Comparison of ENCODE assay signal across 10 cellular contexts in genomic region chr21:28793043-28793442, GRCh38.
A peak's percentile ranks its signal among the peaks of the same experiment; 100 is the strongest.
DNase-seq lines count a peak whose midpoint lies in the region; ATAC-seq and TF ChIP-seq lines count a peak whose summit lies in the region.
"Had no signal": no experiment of that assay in that cellular context is flagged by ENCODE, and none has a peak within 500 bp of the region (broad histone marks: within the 10 kb centered on the region; RNA-seq: fewer than 3 reads in every experiment).

No MANE protein-coding gene starts in this region.

- intact Hi-C loops in activated T-helper 1 cell treated with anti-CD3 and anti-CD28 coated beads, Interleukin-12 subunit alpha, Interleukin-12 subunit beta, Interleukin-2, Interleukin-4 antibody, amounts not matched to agents 30 ng/mL and 10 ng/mL and 1 ng/mL, durations not matched to agents 14 hours and 24 hours and 36 hours (cut with micrococcal nuclease): no loop called here
- intact Hi-C loops in spleen (cut with DNase I; ENCODE audit: low total_unique reads): no loop called here

- no peaks in the 10 kb centered on the region for H3K27me3 Mint-ChIP-seq in activated T-helper 1 cell treated with anti-CD3 and anti-CD28 coated beads, Interleukin-12 subunit alpha, Interleukin-12 subunit beta, Interleukin-2, Interleukin-4 antibody, amounts not matched to agents 30 ng/mL and 10 ng/mL and 1 ng/mL, durations not matched to agents 14 hours and 24 hours and 36 hours (ENCODE audit: insufficient read depth)

- H3K36me3 Mint-ChIP-seq in activated T-helper 1 cell treated with anti-CD3 and anti-CD28 coated beads, Interleukin-12 subunit alpha, Interleukin-12 subunit beta, Interleukin-2, Interleukin-4 antibody, amounts not matched to agents 30 ng/mL and 10 ng/mL and 1 ng/mL, durations not matched to agents 14 hours and 24 hours and 36 hours (ENCODE audit: low read depth): peaks cover 14% of the 10 kb centered on the region

- DNase-seq in NT2/D1 (ENCODE audit: low read depth, low spot score): peak; percentile 11
- no peak for DNase-seq in epithelial cell of proximal tubule (ENCODE audit: low read depth)
- DNase-seq in mesendoderm: peak; percentile 45
- DNase-seq in activated T-helper 1 cell treated with anti-CD3 and anti-CD28 coated beads, Interleukin-12 subunit alpha, Interleukin-12 subunit beta, Interleukin-2, Interleukin-4 antibody, amounts not matched to agents 30 ng/mL and 10 ng/mL and 1 ng/mL, durations not matched to agents 14 hours and 24 hours and 36 hours (ENCODE audit: low spot score): no peak
- DNase-seq in spleen: no peak
- DNase-seq: activated effector memory CD4-positive, alpha-beta T cell treated with Interleukin-2 at 50 U/mL for 16 hours; DND-41 had no signal

- H4K8ac ChIP-seq in mesendoderm (ENCODE audit: low read depth, low read length): no peak overlapping the region

- no peaks in the 10 kb centered on the region for H3K9me3 Mint-ChIP-seq in activated T-helper 1 cell treated with anti-CD3 and anti-CD28 coated beads, Interleukin-12 subunit alpha, Interleukin-12 subunit beta, Interleukin-2, Interleukin-4 antibody, amounts not matched to agents 30 ng/mL and 10 ng/mL and 1 ng/mL, durations not matched to agents 14 hours and 24 hours and 36 hours

- no peaks in the 10 kb centered on the region for H3K79me1 ChIP-seq in mesendoderm (ENCODE audit: low read length)

- no peak for ATAC-seq in HG02759 (IDR thresholded peaks at IDR 0.05; ENCODE audit: unreplicated experiment)
- ATAC-seq in GM18511 (IDR thresholded peaks at IDR 0.05; ENCODE audit: unreplicated experiment): no peak

- no peaks in the 10 kb centered on the region for H3K79me2 ChIP-seq in mesendoderm (ENCODE audit: control insufficient read depth, insufficient read depth, low read length)

- no peak for TF ChIP-seq POLR2A in spleen (IDR thresholded peaks at IDR 0.05)

- H3K18ac ChIP-seq in mesendoderm (ENCODE audit: low read length): no peak overlapping the region

- no peak overlapping the region for H3K23ac ChIP-seq in mesendoderm (ENCODE audit: low read length)

- no peak overlapping the region for H3K56ac ChIP-seq in mesendoderm (ENCODE audit: low read length)

- H3K4me2 ChIP-seq in mesendoderm (ENCODE audit: low read length): no peak overlapping the region

- no peaks in the 10 kb centered on the region for H3K27me3 ChIP-seq in NT2/D1 (ENCODE audit: insufficient read depth, insufficient read length)
- H3K27me3 ChIP-seq in mesendoderm (ENCODE audit: insufficient read depth, low read length, poor library complexity): no peaks in the 10 kb centered on the region
- no peaks in the 10 kb centered on the region for H3K27me3 ChIP-seq in spleen (replicated peaks in 1 of 7)

- H3K27ac Mint-ChIP-seq in activated T-helper 1 cell treated with anti-CD3 and anti-CD28 coated beads, Interleukin-12 subunit alpha, Interleukin-12 subunit beta, Interleukin-2, Interleukin-4 antibody, amounts not matched to agents 30 ng/mL and 10 ng/mL and 1 ng/mL, durations not matched to agents 14 hours and 24 hours and 36 hours: no peak overlapping the region

- WGBS in mesendoderm (ENCODE audit: extremely low coverage, insufficient coverage, low lambda C conversion rate): no CpG with 5 or more reads among the region's 2 CpGs
- WGBS in spleen, 5 donors: 16 to 80% (median 36%) methylated on average over 2 of the region's 2 CpGs

- no peaks in the 10 kb centered on the region for H3K4me1 ChIP-seq in NT2/D1 (ENCODE audit: insufficient read depth, insufficient read length)
- no peaks in the 10 kb centered on the region for H3K4me1 ChIP-seq in mesendoderm (ENCODE audit: control insufficient read depth, low read depth, low read length)
- peaks cover 0 to 7% (median 0%) of the 10 kb centered on the region in 6 donors for H3K4me1 ChIP-seq in spleen

- no peak overlapping the region for H2AK5ac ChIP-seq in mesendoderm (ENCODE audit: low read length)

- no peak overlapping the region for H3K4me3 Mint-ChIP-seq in activated T-helper 1 cell treated with anti-CD3 and anti-CD28 coated beads, Interleukin-12 subunit alpha, Interleukin-12 subunit beta, Interleukin-2, Interleukin-4 antibody, amounts not matched to agents 30 ng/mL and 10 ng/mL and 1 ng/mL, durations not matched to agents 14 hours and 24 hours and 36 hours

- H3K27ac ChIP-seq in C4-2B: no peak overlapping the region
- no peak overlapping the region for H3K27ac ChIP-seq in mesendoderm (ENCODE audit: low read depth, low read length)
- H3K27ac ChIP-seq in spleen: no peak overlapping the region

- H3K9ac ChIP-seq in NT2/D1 (ENCODE audit: insufficient read length, low read depth): no peak overlapping the region
- no peak overlapping the region for H3K9ac ChIP-seq in mesendoderm (ENCODE audit: low read length)

- no peak overlapping the region for H4K5ac ChIP-seq in mesendoderm (ENCODE audit: low read length)

- H3K4ac ChIP-seq in mesendoderm (ENCODE audit: low read depth, low read length): no peak overlapping the region

- H2BK15ac ChIP-seq in mesendoderm (replicated peaks; ENCODE audit: low read depth): no peak overlapping the region

- H3K9me3 ChIP-seq in NT2/D1 (ENCODE audit: insufficient read depth, low read length) (no peaks in the 10 kb centered on the region), spleen (no peaks in the 10 kb centered on the region)

- H3K36me3 ChIP-seq in NT2/D1 (ENCODE audit: insufficient read depth, insufficient read length, low read length): no peaks in the 10 kb centered on the region
- no peaks in the 10 kb centered on the region for H3K36me3 ChIP-seq in mesendoderm (ENCODE audit: control insufficient read depth, insufficient read depth, low read length)
- H3K36me3 ChIP-seq in spleen: no peaks in the 10 kb centered on the region

- TF ChIP-seq CTCF in C4-2B (conservative IDR thresholded peaks at IDR 0.05) (peak; percentile 60), epithelial cell of proximal tubule (conservative IDR thresholded peaks at IDR 0.05; ENCODE audit: low read depth, low read length) (peak; percentile 73), spleen (IDR thresholded peaks at IDR 0.05 in 8 of 11, conservative IDR thresholded peaks at IDR 0.05 in 3 of 11) (peak in 1 of 11 experiments; percentile 16)

- H3K4me3 ChIP-seq in NT2/D1 (ENCODE audit: insufficient read length, low read depth) (no peak overlapping the region), epithelial cell of proximal tubule (ENCODE audit: low read depth, low read length) (no peak overlapping the region), mesendoderm (ENCODE audit: low read length) (no peak overlapping the region), spleen (no peak overlapping the region)

- no peaks in the 10 kb centered on the region for H3K4me1 Mint-ChIP-seq in activated T-helper 1 cell treated with anti-CD3 and anti-CD28 coated beads, Interleukin-12 subunit alpha, Interleukin-12 subunit beta, Interleukin-2, Interleukin-4 antibody, amounts not matched to agents 30 ng/mL and 10 ng/mL and 1 ng/mL, durations not matched to agents 14 hours and 24 hours and 36 hours (ENCODE audit: low read depth)

- no peak overlapping the region for H2BK5ac ChIP-seq in mesendoderm (ENCODE audit: low read length)

- no peak overlapping the region for H2BK120ac ChIP-seq in mesendoderm (ENCODE audit: low read depth, low read length)

Comparison
In these comparisons a context has a peak if more than half of its experiments do, and no peak if none do; other contexts are left out.
1. DNase-seq: peak in NT2/D1 (single experiment) and mesendoderm (single experiment); none in epithelial cell of proximal tubule (single experiment), activated T-helper 1 cell treated with anti-CD3 and anti-CD28 coated beads, Interleukin-12 subunit alpha, Interleukin-12 subunit beta, Interleukin-2, Interleukin-4 antibody, amounts not matched to agents 30 ng/mL and 10 ng/mL and 1 ng/mL, durations not matched to agents 14 hours and 24 hours and 36 hours (single experiment) and spleen (single experiment).